ENCODE assay signal across 31 cellular contexts in the genomic region with DNA sequence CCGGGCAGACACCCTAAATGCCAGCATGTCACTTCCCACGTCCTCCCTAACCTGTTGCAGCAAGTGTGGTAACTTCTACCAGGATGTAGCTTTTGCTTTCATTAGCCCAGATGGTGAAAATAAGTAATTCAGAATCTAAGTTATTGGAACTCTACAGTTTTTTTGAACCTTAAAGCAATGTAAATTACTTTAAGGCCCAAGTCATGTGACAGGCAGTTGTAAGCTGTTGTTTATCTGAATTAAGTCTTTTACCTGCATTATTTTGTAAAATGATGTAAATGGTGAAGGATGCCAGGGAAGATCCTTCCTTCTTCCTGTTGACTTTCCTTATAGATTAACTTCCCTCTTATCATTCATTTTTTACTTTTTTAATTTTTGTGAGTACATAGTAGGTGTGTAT.
"Had no signal": no experiment of that assay in that cellular context is flagged by ENCODE, and none has a peak within 500 bp of the region (broad histone marks: within the 10 kb centered on the region; RNA-seq: fewer than 3 reads in every experiment).

No MANE protein-coding gene starts in this region.

- H3K9me3 Mint-ChIP-seq: activated CD4-positive, alpha-beta T cell treated with anti-CD3 and anti-CD28 coated beads, Interleukin-2, amount 10 ng/mL, durations not matched to agents 24 days and 14 days had no signal

- H3K9me3 ChIP-seq: ascending aorta, breast epithelium, colonic mucosa, esophagus squamous epithelium, gastroesophageal sphincter had no signal

- H3K4me1 Mint-ChIP-seq: activated CD4-positive, alpha-beta T cell treated with anti-CD3 and anti-CD28 coated beads for 36 hours; activated CD4-positive, alpha-beta T cell treated with anti-CD3 and anti-CD28 coated beads, Interleukin-2, amount 10 ng/mL, durations not matched to agents 24 days and 14 days; activated CD8-positive, alpha-beta memory T cell treated with anti-CD3 and anti-CD28 coated beads, Interleukin-2, amount 10 ng/mL, durations not matched to agents 7 days and 5 days; activated naive CD4-positive, alpha-beta T cell treated with anti-CD3 and anti-CD28 coated beads, Interleukin-2, amount 10 ng/mL, durations not matched to agents 7 days and 5 days; activated naive CD8-positive, alpha-beta T cell treated with anti-CD3 and anti-CD28 coated beads, Interleukin-2, amount 10 ng/mL, durations not matched to agents 7 days and 5 days; brain had no signal

- ATAC-seq: activated CD4-positive, alpha-beta T cell treated with anti-CD3 and anti-CD28 coated beads for 36 hours; activated CD8-positive, alpha-beta memory T cell treated with anti-CD3 and anti-CD28 coated beads, Interleukin-2, amount 10 ng/mL, durations not matched to agents 7 days and 5 days; activated CD8-positive, alpha-beta T cell treated with anti-CD3 and anti-CD28 coated beads, Interleukin-2, amount 10 ng/mL, durations not matched to agents 7 days and 5 days; activated naive CD4-positive, alpha-beta T cell treated with anti-CD3 and anti-CD28 coated beads, Interleukin-2, amount 50 U/mL, for 72 hours; gastroesophageal sphincter; heart right ventricle had no signal

- DNase-seq: activated CD4-positive, alpha-beta memory T cell treated with anti-CD3 and anti-CD28 coated beads for 36 hours; activated CD4-positive, alpha-beta T cell treated with anti-CD3 and anti-CD28 coated beads for 36 hours; activated CD4-positive, alpha-beta T cell treated with anti-CD3 and anti-CD28 coated beads, Interleukin-2, amount 10 ng/mL, durations not matched to agents 24 days and 14 days; activated CD4-positive, CD25-positive, alpha-beta regulatory T cell; activated CD4-positive, CD25-positive, alpha-beta regulatory T cell treated with anti-CD3 and anti-CD28 coated beads, Interleukin-2, amount 50 U/mL, for 72 hours; activated CD8-positive, alpha-beta memory T cell treated with anti-CD3 and anti-CD28 coated beads, Interleukin-2, amount 10 ng/mL, durations not matched to agents 7 days and 5 days; activated CD8-positive, alpha-beta memory T cell treated with anti-CD3 and anti-CD28 coated beads, Interleukin-2, amount 50 U/mL, for 4 hours; activated CD8-positive, alpha-beta T cell treated with anti-CD3 and anti-CD28 coated beads, Interleukin-2, amount 10 ng/mL, durations not matched to agents 7 days and 5 days; activated gamma-delta T cell; activated naive CD4-positive, alpha-beta T cell; activated naive CD4-positive, alpha-beta T cell treated with anti-CD3 and anti-CD28 coated beads, Interleukin-2, amount 10 ng/mL, durations not matched to agents 7 days and 5 days; activated naive CD8-positive, alpha-beta T cell treated with anti-CD3 and anti-CD28 coated beads, Interleukin-2, amount 10 ng/mL, durations not matched to agents 7 days and 5 days; activated T-cell treated with anti-CD3 and anti-CD28 coated beads, Interleukin-2, amount 50 U/mL, for 1 hour; activated T-cell treated with anti-CD3 and anti-CD28 coated beads, Interleukin-2, amount 50 U/mL, for 48 hours; central memory CD4-positive, alpha-beta T cell; cerebellar nuclear complex; colonic mucosa; effector CD8-positive, alpha-beta T cell; esophagus squamous epithelium; foreskin melanocyte; heart right ventricle; T-helper 2 cell had no signal

- H3K36me3 ChIP-seq: ascending aorta, breast epithelium, cardiac muscle cell, colonic mucosa, esophagus squamous epithelium, gastroesophageal sphincter, heart right ventricle had no signal

- H3K27me3 Mint-ChIP-seq: activated CD4-positive, alpha-beta memory T cell treated with anti-CD3 and anti-CD28 coated beads for 36 hours; activated CD4-positive, alpha-beta T cell treated with anti-CD3 and anti-CD28 coated beads for 36 hours; activated CD4-positive, alpha-beta T cell treated with anti-CD3 and anti-CD28 coated beads, Interleukin-2, amount 10 ng/mL, durations not matched to agents 24 days and 14 days; activated CD8-positive, alpha-beta memory T cell treated with anti-CD3 and anti-CD28 coated beads, Interleukin-2, amount 10 ng/mL, durations not matched to agents 7 days and 5 days; activated naive CD4-positive, alpha-beta T cell treated with anti-CD3 and anti-CD28 coated beads, Interleukin-2, amount 10 ng/mL, durations not matched to agents 7 days and 5 days; activated naive CD8-positive, alpha-beta T cell treated with anti-CD3 and anti-CD28 coated beads, Interleukin-2, amount 10 ng/mL, durations not matched to agents 7 days and 5 days had no signal

- H3K27me3 ChIP-seq: ascending aorta, breast epithelium, cardiac muscle cell, colonic mucosa, esophagus squamous epithelium, gastroesophageal sphincter, heart right ventricle had no signal

- H3K27ac Mint-ChIP-seq: activated CD4-positive, alpha-beta memory T cell treated with anti-CD3 and anti-CD28 coated beads for 36 hours; activated CD4-positive, alpha-beta T cell treated with anti-CD3 and anti-CD28 coated beads for 36 hours; activated CD4-positive, alpha-beta T cell treated with anti-CD3 and anti-CD28 coated beads, Interleukin-2, amount 10 ng/mL, durations not matched to agents 24 days and 14 days; activated CD8-positive, alpha-beta memory T cell treated with anti-CD3 and anti-CD28 coated beads, Interleukin-2, amount 10 ng/mL, durations not matched to agents 7 days and 5 days; activated CD8-positive, alpha-beta T cell treated with anti-CD3 and anti-CD28 coated beads, Interleukin-2, amount 10 ng/mL, durations not matched to agents 7 days and 5 days; activated naive CD4-positive, alpha-beta T cell treated with anti-CD3 and anti-CD28 coated beads, Interleukin-2, amount 10 ng/mL, durations not matched to agents 7 days and 5 days; activated naive CD4-positive, alpha-beta T cell treated with anti-CD3 and anti-CD28 coated beads, Interleukin-2, amount 50 U/mL, for 72 hours; activated naive CD8-positive, alpha-beta T cell treated with anti-CD3 and anti-CD28 coated beads, Interleukin-2, amount 10 ng/mL, durations not matched to agents 7 days and 5 days; activated T-helper 1 cell treated with anti-CD3 and anti-CD28 coated beads, Interleukin-12 subunit alpha, Interleukin-12 subunit beta, Interleukin-2, Interleukin-4 antibody, amounts not matched to agents 30 ng/mL and 10 ng/mL and 1 ng/mL, durations not matched to agents 14 hours and 24 hours and 36 hours; activated T-helper 2 cell treated with anti-CD3 and anti-CD28 coated beads, Interferon-gamma antibody, Interleukin-2, Interleukin-4, amounts not matched to agents 10 μg/mL and 5 μg/mL and 100 μg/mL, durations not matched to agents 14 hours and 24 hours and 36 hours; brain had no signal

- H3K4me3 Mint-ChIP-seq: activated CD4-positive, alpha-beta memory T cell treated with anti-CD3 and anti-CD28 coated beads for 36 hours; activated CD4-positive, alpha-beta T cell treated with anti-CD3 and anti-CD28 coated beads for 36 hours; activated CD4-positive, alpha-beta T cell treated with anti-CD3 and anti-CD28 coated beads, Interleukin-2, amount 10 ng/mL, durations not matched to agents 24 days and 14 days; activated CD8-positive, alpha-beta memory T cell treated with anti-CD3 and anti-CD28 coated beads, Interleukin-2, amount 10 ng/mL, durations not matched to agents 7 days and 5 days; activated CD8-positive, alpha-beta T cell treated with anti-CD3 and anti-CD28 coated beads, Interleukin-2, amount 10 ng/mL, durations not matched to agents 7 days and 5 days; activated naive CD4-positive, alpha-beta T cell treated with anti-CD3 and anti-CD28 coated beads, Interleukin-2, amount 10 ng/mL, durations not matched to agents 7 days and 5 days; activated naive CD8-positive, alpha-beta T cell treated with anti-CD3 and anti-CD28 coated beads, Interleukin-2, amount 10 ng/mL, durations not matched to agents 7 days and 5 days; activated T-helper 1 cell treated with anti-CD3 and anti-CD28 coated beads, Interleukin-12 subunit alpha, Interleukin-12 subunit beta, Interleukin-2, Interleukin-4 antibody, amounts not matched to agents 30 ng/mL and 10 ng/mL and 1 ng/mL, durations not matched to agents 14 hours and 24 hours and 36 hours; brain had no signal

- H3K36me3 Mint-ChIP-seq: activated CD4-positive, alpha-beta memory T cell treated with anti-CD3 and anti-CD28 coated beads for 36 hours; activated CD8-positive, alpha-beta memory T cell treated with anti-CD3 and anti-CD28 coated beads, Interleukin-2, amount 10 ng/mL, durations not matched to agents 7 days and 5 days; activated naive CD4-positive, alpha-beta T cell treated with anti-CD3 and anti-CD28 coated beads, Interleukin-2, amount 10 ng/mL, durations not matched to agents 7 days and 5 days; activated naive CD4-positive, alpha-beta T cell treated with anti-CD3 and anti-CD28 coated beads, Interleukin-2, amount 50 U/mL, for 72 hours; activated naive CD8-positive, alpha-beta T cell treated with anti-CD3 and anti-CD28 coated beads, Interleukin-2, amount 10 ng/mL, durations not matched to agents 7 days and 5 days; brain had no signal

- H3K4me3 ChIP-seq: ascending aorta, breast epithelium, cardiac muscle cell, colonic mucosa, esophagus squamous epithelium, gastroesophageal sphincter, heart right ventricle had no signal

- H3K27ac ChIP-seq: ascending aorta, breast epithelium, cardiac muscle cell, colonic mucosa, epithelial cell of prostate, esophagus squamous epithelium, gastroesophageal sphincter, heart right ventricle had no signal

- H3K4me1 ChIP-seq: ascending aorta, breast epithelium, colonic mucosa, esophagus squamous epithelium, gastroesophageal sphincter, heart right ventricle had no signal
